Comparison of ENCODE assay signal across 25 cellular contexts in genomic region chr2:120803085-120803484, GRCh38.
DNase-seq lines count a peak whose midpoint lies in the region; ATAC-seq and TF ChIP-seq lines count a peak whose summit lies in the region.
"Had no signal": no experiment of that assay in that cellular context is flagged by ENCODE, and none has a peak within 500 bp of the region (broad histone marks: within the 10 kb centered on the region; RNA-seq: fewer than 3 reads in every experiment).

No MANE protein-coding gene starts in this region.

- H3K9me3 ChIP-seq in hepatocyte (ENCODE audit: low read depth): no peaks in the 10 kb centered on the region
- no peaks in the 10 kb centered on the region for H3K9me3 ChIP-seq in tibial artery
- H3K9me3 ChIP-seq in neural progenitor cell (ENCODE audit: low read depth): no peaks in the 10 kb centered on the region
- H3K9me3 ChIP-seq in body of pancreas: no peaks in the 10 kb centered on the region
- H3K9me3 ChIP-seq: pancreas, upper lobe of left lung had no signal

- peaks cover 29% of the 10 kb centered on the region for H3K36me3 Mint-ChIP-seq in HFFc6 (ENCODE audit: low read depth)
- peaks cover 12% of the 10 kb centered on the region for H3K36me3 Mint-ChIP-seq in WTC11
- H3K36me3 Mint-ChIP-seq in neural progenitor cell: peaks cover 20% of the 10 kb centered on the region

- TF ChIP-seq CTCF in HFFc6 (IDR thresholded peaks at IDR 0.05) (no peak), WTC11 (IDR thresholded peaks at IDR 0.05) (no peak), hepatocyte (IDR thresholded peaks at IDR 0.05; ENCODE audit: poor library complexity) (no peak), tibial artery (IDR thresholded peaks at IDR 0.05) (no peak), neural progenitor cell (IDR thresholded peaks at IDR 0.05) (no peak), body of pancreas (IDR thresholded peaks at IDR 0.05) (no peak)

- H3K27ac Mint-ChIP-seq in HFFc6 (peak overlapping the region; percentile 77), WTC11 (0 out of 2 replicates have a peak overlapping the region, but pooled peaks have one; percentile 38), neural progenitor cell (no peak overlapping the region)
- H3K27ac Mint-ChIP-seq: activated CD4-positive, alpha-beta T cell treated with anti-CD3 and anti-CD28 coated beads for 36 hours; nephron progenitor cell; T-helper 1 cell treated with Interleukin-12 subunit alpha and Interleukin-12 subunit beta and Interleukin-4 antibody, amounts not matched to agents 30 μg/mL and 1 μg/mL, for 36 hours had no signal

- H3K4me1 Mint-ChIP-seq in HFFc6 (ENCODE audit: low read depth): peaks cover 55% of the 10 kb centered on the region
- peaks cover 45% of the 10 kb centered on the region for H3K4me1 Mint-ChIP-seq in WTC11
- peaks cover 30% of the 10 kb centered on the region for H3K4me1 Mint-ChIP-seq in neural progenitor cell
- H3K4me1 Mint-ChIP-seq: activated CD4-positive, alpha-beta T cell treated with anti-CD3 and anti-CD28 coated beads for 36 hours had no signal

- H3K27me3 ChIP-seq in hepatocyte: no peaks in the 10 kb centered on the region
- no peaks in the 10 kb centered on the region for H3K27me3 ChIP-seq in tibial artery
- H3K27me3 ChIP-seq in neural progenitor cell: no peaks in the 10 kb centered on the region
- H3K27me3 ChIP-seq in body of pancreas: no peaks in the 10 kb centered on the region
- H3K27me3 ChIP-seq: pancreas, upper lobe of left lung had no signal

- intact Hi-C loops in tibial artery (cut with DNase I; ENCODE audit: low total_unique reads): no loop called here
- intact Hi-C loops in body of pancreas (cut with DNase I): no loop called here

- peaks cover 3% of the 10 kb centered on the region for H3F3A ChIP-seq in neural progenitor cell (ENCODE audit: low read depth)

- H3K27ac ChIP-seq in hepatocyte (peak overlapping the region; percentile 21), tibial artery (peak overlapping the region; percentile 58 to 68), neural progenitor cell (no peak overlapping the region), body of pancreas (no peak overlapping the region)
- H3K27ac ChIP-seq: pancreas, upper lobe of left lung had no signal

- no peak overlapping the region for H3K4me3 ChIP-seq in hepatocyte
- no peak overlapping the region for H3K4me3 ChIP-seq in tibial artery
- no peak overlapping the region for H3K4me3 ChIP-seq in neural progenitor cell
- H3K4me3 ChIP-seq in body of pancreas: no peak overlapping the region
- H3K4me3 ChIP-seq: lung, pancreas, upper lobe of left lung had no signal

- H3K9me3 Mint-ChIP-seq in HFFc6 (no peaks in the 10 kb centered on the region), WTC11 (no peaks in the 10 kb centered on the region), neural progenitor cell (no peaks in the 10 kb centered on the region)
- H3K9me3 Mint-ChIP-seq: nephron progenitor cell; T-helper 1 cell treated with Interleukin-12 subunit alpha and Interleukin-12 subunit beta and Interleukin-4 antibody, amounts not matched to agents 30 μg/mL and 1 μg/mL, for 36 hours had no signal

- no peak overlapping the region for H3K9ac ChIP-seq in neural progenitor cell

- no peaks in the 10 kb centered on the region for H4K20me1 ChIP-seq in hepatocyte (ENCODE audit: insufficient read depth, poor library complexity, severe bottlenecking)
- H4K20me1 ChIP-seq in neural progenitor cell (ENCODE audit: low read depth): peaks cover 91% of the 10 kb centered on the region

- H2AFZ ChIP-seq in hepatocyte (no peak overlapping the region), neural progenitor cell (replicated peaks) (no peak overlapping the region)

- H3K4me1 ChIP-seq in hepatocyte (ENCODE audit: insufficient read depth): peaks cover 10% of the 10 kb centered on the region
- peaks cover 0 to 64% (median 51%) of the 10 kb centered on the region in 4 donors for H3K4me1 ChIP-seq in tibial artery
- peaks cover 6% of the 10 kb centered on the region for H3K4me1 ChIP-seq in neural progenitor cell
- no peaks in the 10 kb centered on the region for H3K4me1 ChIP-seq in body of pancreas
- H3K4me1 ChIP-seq: pancreas had no signal

- H3K4me2 ChIP-seq in hepatocyte (no peak overlapping the region), neural progenitor cell (no peak overlapping the region)

- H3K4me3 Mint-ChIP-seq in HFFc6 (no peak overlapping the region), WTC11 (no peak overlapping the region), neural progenitor cell (no peak overlapping the region)
- H3K4me3 Mint-ChIP-seq: activated CD4-positive, alpha-beta T cell treated with anti-CD3 and anti-CD28 coated beads for 36 hours; nephron progenitor cell; T-helper 1 cell treated with Interleukin-12 subunit alpha and Interleukin-12 subunit beta and Interleukin-4 antibody, amounts not matched to agents 30 μg/mL and 1 μg/mL, for 36 hours had no signal

- no peak for TF ChIP-seq POLR2A in body of pancreas (IDR thresholded peaks at IDR 0.05)

- H3K79me2 ChIP-seq in hepatocyte: no peaks in the 10 kb centered on the region
- peaks cover 19% of the 10 kb centered on the region for H3K79me2 ChIP-seq in neural progenitor cell (ENCODE audit: low read depth)

- H3K27me3 Mint-ChIP-seq in HFFc6 (ENCODE audit: insufficient read depth) (peaks cover 6% of the 10 kb centered on the region), WTC11 (ENCODE audit: low read depth) (no peaks in the 10 kb centered on the region), neural progenitor cell (ENCODE audit: insufficient read depth, low read depth) (no peaks in the 10 kb centered on the region)
- H3K27me3 Mint-ChIP-seq: activated CD4-positive, alpha-beta T cell treated with anti-CD3 and anti-CD28 coated beads for 36 hours had no signal

- POLR2A ChIA-PET in WTC11 (lab: Charles Lee): no interaction called here

- H3K36me3 ChIP-seq in hepatocyte (replicated peaks; ENCODE audit: insufficient read depth, low read depth): no peaks in the 10 kb centered on the region
- no peaks in the 10 kb centered on the region for H3K36me3 ChIP-seq in tibial artery
- no peaks in the 10 kb centered on the region for H3K36me3 ChIP-seq in neural progenitor cell
- H3K36me3 ChIP-seq in body of pancreas (replicated peaks in 1 of 2; ENCODE audit: insufficient read depth in 1 of 2, low read depth in 2 of 2): no peaks in the 10 kb centered on the region
- H3K36me3 ChIP-seq: pancreas, upper lobe of left lung had no signal

- ATAC-seq in WTC11: no peak
- no peak for ATAC-seq in HG03045 (IDR thresholded peaks at IDR 0.05; ENCODE audit: unreplicated experiment)
- no peak for ATAC-seq in body of pancreas
- ATAC-seq: activated CD4-positive, alpha-beta T cell treated with anti-CD3 and anti-CD28 coated beads for 36 hours had no signal

- CTCF ChIA-PET in WTC11 (lab: Charles Lee): interaction anchor here (0.9 kb wide), 1 partner anchor 107 kb away, joined by 3 read pairs; no protein-coding TSS in a partner anchor

- no peaks in the 10 kb centered on the region for H3K9me2 ChIP-seq in hepatocyte (replicated peaks; ENCODE audit: insufficient read depth)

- 95% methylated on average over 2 of the region's 2 CpGs for WGBS in hepatocyte (ENCODE audit: low lambda C conversion rate, missing lambda C conversion rate)
- WGBS in body of pancreas, 2 donors: 70 to 78% methylated on average over 2 of the region's 2 CpGs

- DNase-seq in HFFc6 (no peak), WTC11 (ENCODE audit: low spot score) (no peak), hepatocyte (ENCODE audit: low spot score) (no peak), tibial artery (no peak), neural progenitor cell (ENCODE audit: low spot score) (no peak), body of pancreas (no peak)
- DNase-seq: activated CD4-positive, alpha-beta T cell treated with anti-CD3 and anti-CD28 coated beads for 36 hours; activated effector memory CD4-positive, alpha-beta T cell treated with anti-CD3 and anti-CD28 coated beads, Interleukin-2, amount 50 U/mL, for 16 hours; activated T-cell treated with anti-CD3 and anti-CD28 coated beads, Interleukin-2, amount 50 U/mL, for 1 hour; effector CD4-positive, alpha-beta T cell; EL; glutamatergic neuron; GOT3; KBM-7; NCI-H1105 treated with DMSO at 0.1 percent for 48 hours; NCI-H2029 treated with DMSO at 0.1 percent for 48 hours; NCI-H226; NCI-H774; nephron progenitor cell; stimulated activated CD4-positive, alpha-beta T cell treated with anti-CD3 and anti-CD28 coated beads, Interleukin-2, amount 100 ng/mL, for 48 hours; upper lobe of left lung had no signal

TF ChIP-seq in WTC11, 78 proteins besides CTCF, POLR2A, EP300 and RAD21:
- TF ChIP-seq SMAD3 (CRISPR knock-in tag; IDR thresholded peaks at IDR 0.05; ENCODE audit: borderline replicate concordance): no peak
- no peak for TF ChIP-seq ELF4 (CRISPR knock-in tag; IDR thresholded peaks at IDR 0.05; ENCODE audit: low read depth)
- TF ChIP-seq NR1H2 (CRISPR knock-in tag; IDR thresholded peaks at IDR 0.05): no peak
- no peak for TF ChIP-seq NFYB (CRISPR knock-in tag; conservative IDR thresholded peaks at IDR 0.05; ENCODE audit: low read depth)
- TF ChIP-seq GTF2I (CRISPR knock-in tag; conservative IDR thresholded peaks at IDR 0.05): peak; percentile 75; the same call in 1 of the 2 replicates
- no peak for TF ChIP-seq ZNF232 (CRISPR knock-in tag; IDR thresholded peaks at IDR 0.05)
- no peak for TF ChIP-seq GRHL2 (CRISPR knock-in tag; IDR thresholded peaks at IDR 0.05; ENCODE audit: insufficient replicate concordance, severe bottlenecking)

Comparison
In these comparisons a context has a peak if more than half of its experiments do, and no peak if none do; other contexts are left out.
1. H3K27ac ChIP-seq: peak in hepatocyte (single experiment) and tibial artery (2 of 2); none in neural progenitor cell (single experiment) and body of pancreas (0 of 4).